1 cellular context compared by ENCODE assay signal in genomic region chr16:77807-78443, GRCh38.
A peak's percentile ranks its signal among the peaks of the same experiment; 100 is the strongest.
TF ChIP-seq lines count a peak whose summit lies in the region.

Gene MPG (plus strand): TSS chr16:78225. CDS start chr16:78310, 85 bp downstream.

TF ChIP-seq in K562, 482 proteins besides CTCF, POLR2A, EP300 and RAD21 (continued from another document and continues in another):
- TF ChIP-seq ZNF318 (IDR thresholded peaks at IDR 0.05; ENCODE audit: borderline replicate concordance in 1 of 2, low read depth in 1 of 2): no peak
- TF ChIP-seq PRMT5 (CRISPR knock-in tag; IDR thresholded peaks at IDR 0.05): no peak
- TF ChIP-seq CLOCK (CRISPR knock-in tag; IDR thresholded peaks at IDR 0.05; ENCODE audit: borderline replicate concordance): no peak
- TF ChIP-seq DMBX1 (CRISPR knock-in tag; IDR thresholded peaks at IDR 0.05; ENCODE audit: borderline replicate concordance): no peak
- no peak for TF ChIP-seq CSDE1 (IDR thresholded peaks at IDR 0.05)
- 0 out of 2 replicates have a peak, but pooled peaks have one; percentile 22 for TF ChIP-seq HCFC1 (IDR thresholded peaks at IDR 0.05; ENCODE audit: low read depth, low read length)
- TF ChIP-seq CCNT2 (IDR thresholded peaks at IDR 0.05; ENCODE audit: borderline replicate concordance, extremely low read depth, insufficient read length, low read depth, low read length): peak; percentile 75
- no peak for TF ChIP-seq PCBP2 (IDR thresholded peaks at IDR 0.05; ENCODE audit: low read depth, low read length, poor library complexity, severe bottlenecking)
- no peak for TF ChIP-seq KAT2B (IDR thresholded peaks at IDR 0.05; ENCODE audit: low read depth, low read length)
- TF ChIP-seq ILK (tag; IDR thresholded peaks at IDR 0.05; ENCODE audit: borderline replicate concordance, low read depth): no peak
- no peak for TF ChIP-seq NFIX (CRISPR knock-in tag; IDR thresholded peaks at IDR 0.05; ENCODE audit: low read depth)
- TF ChIP-seq ZNF511 (CRISPR knock-in tag; IDR thresholded peaks at IDR 0.05): no peak
- no peak for TF ChIP-seq MEF2D (tag; conservative IDR thresholded peaks at IDR 0.05; ENCODE audit: low read depth)
- no peak for TF ChIP-seq ELF2 (CRISPR knock-in tag; IDR thresholded peaks at IDR 0.05)
- no peak for TF ChIP-seq ZNF232 (CRISPR knock-in tag; IDR thresholded peaks at IDR 0.05)
- TF ChIP-seq ZNF354B (CRISPR knock-in tag; IDR thresholded peaks at IDR 0.05): no peak
- TF ChIP-seq ZFP1 (CRISPR knock-in tag; IDR thresholded peaks at IDR 0.05): no peak
- TF ChIP-seq ZNF717 (CRISPR knock-in tag; IDR thresholded peaks at IDR 0.05): no peak
- TF ChIP-seq HEY1 (CRISPR knock-in tag; IDR thresholded peaks at IDR 0.05; ENCODE audit: borderline replicate concordance): no peak
- no peak for TF ChIP-seq ASH1L (IDR thresholded peaks at IDR 0.05; ENCODE audit: borderline replicate concordance, low read depth, partially characterized antibody)
- TF ChIP-seq KDM5B (IDR thresholded peaks at IDR 0.05; ENCODE audit: insufficient replicate concordance, low read depth, low read length): peak; percentile 64
- no peak for TF ChIP-seq U2AF2 (optimal IDR thresholded peaks at IDR 0.05; ENCODE audit: low read depth, low read length)
- no peak for TF ChIP-seq THRA (IDR thresholded peaks at IDR 0.05)
- TF ChIP-seq MITF (IDR thresholded peaks at IDR 0.05): no peak
- no peak for TF ChIP-seq XRCC3 (IDR thresholded peaks at IDR 0.05)
- TF ChIP-seq ZNF785 (CRISPR knock-in tag; IDR thresholded peaks at IDR 0.05): no peak
- no peak for TF ChIP-seq SMAD2 (IDR thresholded peaks at IDR 0.05; ENCODE audit: low read depth, low read length)
- TF ChIP-seq TAF15 (IDR thresholded peaks at IDR 0.05; ENCODE audit: low read depth, low read length): no peak
- no peak for TF ChIP-seq AFF1 (IDR thresholded peaks at IDR 0.05; ENCODE audit: low read depth in 1 of 2, partially characterized antibody in 2 of 2)
- TF ChIP-seq THAP12 (CRISPR knock-in tag; IDR thresholded peaks at IDR 0.05): no peak
- no peak for TF ChIP-seq CEBPG (CRISPR knock-in tag; IDR thresholded peaks at IDR 0.05)
- no peak for TF ChIP-seq CEBPG (tag; conservative IDR thresholded peaks at IDR 0.05 in 1 of 2, IDR thresholded peaks at IDR 0.05 in 1 of 2)
- TF ChIP-seq HNRNPLL (IDR thresholded peaks at IDR 0.05; ENCODE audit: low read depth, low read length, poor library complexity, severe bottlenecking): no peak
- TF ChIP-seq ATF6 (CRISPR knock-in tag; IDR thresholded peaks at IDR 0.05): no peak
- peak; percentile 88 for TF ChIP-seq MAX (CRISPR knock-in tag; IDR thresholded peaks at IDR 0.05)
- no peak for TF ChIP-seq NCOA6 (IDR thresholded peaks at IDR 0.05)
